ENCODE assay signal across 27 cellular contexts in genomic region chr19:5077209-5077515, GRCh38.
"Had no signal": no experiment of that assay in that cellular context is flagged by ENCODE, and none has a peak within 500 bp of the region (broad histone marks: within the 10 kb centered on the region; RNA-seq: fewer than 3 reads in every experiment).

No MANE protein-coding gene starts in this region.

- ATAC-seq: esophagus mucosa, foreskin keratinocyte, gastroesophageal sphincter, heart left ventricle, left cardiac atrium, left lung, pancreas, sciatic nerve had no signal

- H3K4me3 ChIP-seq: gastroesophageal sphincter, heart left ventricle, hepatocyte, left lung, mucosa of descending colon, pancreas, smooth muscle cell, stomach, thyroid gland, vagina had no signal

- H3K9me3 ChIP-seq: gastroesophageal sphincter, heart left ventricle, left lung, mucosa of descending colon, neutrophil, pancreas, stomach, thyroid gland, vagina had no signal

- H2AFZ ChIP-seq: hepatocyte had no signal

- H3K27ac ChIP-seq: epithelial cell of prostate, foreskin keratinocyte, gastroesophageal sphincter, hepatocyte, left lung, neutrophil, pancreas, stomach, thyroid gland, vagina had no signal

- H3K4me1 ChIP-seq: foreskin keratinocyte, pancreas, thyroid gland had no signal

- H3K4me2 ChIP-seq: hepatocyte, smooth muscle cell had no signal

- DNase-seq: cortex of kidney; foreskin keratinocyte; heart left ventricle; left cardiac atrium; left lung; mesenchymal stem cell; mucosa of descending colon; naive B cell; nephron progenitor cell; pancreas; stimulated activated CD4-positive, alpha-beta T cell treated with anti-CD3 and anti-CD28 coated beads, Interleukin-2, amount 100 ng/mL, for 24 hours; stimulated activated CD4-positive, alpha-beta T cell treated with anti-CD3 and anti-CD28 coated beads, Interleukin-4, amount 100 ng/mL, for 24 hours; stimulated activated naive CD4-positive, alpha-beta T cell treated with Interleukin-2 at 50 U/mL for 16 hours; stomach; thyroid gland; trophoblast cell had no signal

- H3K27me3 Mint-ChIP-seq: naive B cell, progenitor cell of endocrine pancreas had no signal

- H3K9me3 Mint-ChIP-seq: mesothelial cell of epicardium; naive B cell; nephron progenitor cell; stimulated activated effector memory CD8-positive, alpha-beta T cell treated with anti-CD3 and anti-CD28 coated beads, Interleukin-12 subunit alpha, Interleukin-12 subunit beta, amount 100 ng/mL, for 72 hours had no signal

- H3K27ac Mint-ChIP-seq: mesothelial cell of epicardium; progenitor cell of endocrine pancreas; stimulated activated effector memory CD8-positive, alpha-beta T cell treated with anti-CD3 and anti-CD28 coated beads, Interleukin-12 subunit alpha, Interleukin-12 subunit beta, amount 100 ng/mL, for 72 hours had no signal

- H3K79me2 ChIP-seq: hepatocyte had no signal

- H3K27me3 ChIP-seq: foreskin keratinocyte, gastroesophageal sphincter, heart left ventricle, hepatocyte, left lung, neutrophil, pancreas, stomach, thyroid gland, vagina had no signal

- H3K4me3 Mint-ChIP-seq: mesothelial cell of epicardium; nephron progenitor cell; stimulated activated effector memory CD8-positive, alpha-beta T cell treated with anti-CD3 and anti-CD28 coated beads, Interleukin-12 subunit alpha, Interleukin-12 subunit beta, amount 100 ng/mL, for 72 hours had no signal
